8 cellular contexts compared by ENCODE assay signal in the genomic region with DNA sequence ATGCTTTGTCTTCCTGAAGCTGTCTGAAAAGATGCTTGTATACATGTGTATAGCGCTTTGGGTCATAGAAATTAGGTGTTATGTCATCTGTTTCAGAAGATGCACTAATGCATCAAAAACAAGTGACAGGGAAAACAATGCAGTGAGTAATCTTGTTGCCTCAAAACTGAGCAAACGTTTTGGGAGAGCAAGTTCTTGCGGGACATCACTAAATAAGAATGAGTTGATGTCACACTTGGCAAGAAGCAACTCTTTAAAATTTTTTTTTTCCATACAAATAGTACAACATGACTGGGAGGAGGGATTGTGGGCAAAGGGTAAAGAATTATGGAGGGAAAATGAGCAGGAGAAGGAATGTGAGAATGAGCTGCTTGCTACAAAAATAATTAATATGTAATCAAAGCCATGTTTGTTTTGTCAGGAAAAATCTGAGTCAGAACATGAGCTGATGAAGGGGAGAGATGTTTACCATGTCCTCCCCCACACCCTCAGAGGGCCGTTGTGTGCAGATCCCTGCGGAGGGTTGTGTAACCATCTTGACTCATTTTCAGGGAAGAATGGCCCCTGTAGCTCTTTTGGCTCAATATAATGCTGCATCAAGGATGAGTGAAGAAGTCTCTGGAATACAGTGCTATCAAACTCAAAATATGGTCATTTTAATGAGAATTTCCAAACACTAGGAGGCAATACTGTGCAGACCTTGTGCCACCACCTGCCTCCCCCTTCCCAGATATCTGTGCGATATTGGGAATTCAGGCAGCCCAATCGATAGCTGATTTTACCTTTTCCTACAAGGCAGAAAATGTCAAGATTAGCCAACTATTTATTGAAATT. TPM values are rescaled to one million over a fixed set of nuclear protein-coding genes. Genes with fewer than 3 reads are reported as not detected.
A peak's percentile ranks its signal among the peaks of the same experiment; 100 is the strongest.
DNase-seq lines count a peak whose midpoint lies in the region; ATAC-seq, FAIRE-seq and TF ChIP-seq lines count a peak whose summit lies in the region.

No MANE protein-coding gene starts in this region.

- H3K27me3 Mint-ChIP-seq in MCF 10A (ENCODE audit: insufficient read depth, unreplicated experiment) = no peaks in the 10 kb centered on the region

- TF ChIP-seq RAD21 in Ishikawa (IDR thresholded peaks at IDR 0.05; ENCODE audit: low read depth) = peak; percentile 39

- TF ChIP-seq CTCF in 22Rv1 (IDR thresholded peaks at IDR 0.05) = peak; percentile 54
- TF ChIP-seq CTCF in MCF 10A (IDR thresholded peaks at IDR 0.05; ENCODE audit: unreplicated experiment) = no peak

- peak overlapping the region; percentile 34 for H3K4me3 Mint-ChIP-seq in MCF 10A (ENCODE audit: unreplicated experiment)

- peak overlapping the region; percentile 95 for H3K27ac ChIP-seq in 22Rv1

- no peak for ATAC-seq in GM19467 (IDR thresholded peaks at IDR 0.05; ENCODE audit: unreplicated experiment)
- no peak for ATAC-seq in HG03196 (IDR thresholded peaks at IDR 0.05; ENCODE audit: unreplicated experiment)
- ATAC-seq in GM18873 (IDR thresholded peaks at IDR 0.05; ENCODE audit: low FRiP score, unreplicated experiment) = no peak

- H3K9me3 Mint-ChIP-seq in MCF 10A (ENCODE audit: unreplicated experiment) = no peaks in the 10 kb centered on the region

- CTCF ChIA-PET in MCF 10A (lab: Yijun Ruan, JAX) = interaction anchor here (0.6 to 1.7 kb wide), 20 partner anchors 9 to 338 kb away, joined by 3 to 7 read pairs (median 4); no protein-coding TSS in a partner anchor

- peak overlapping the region; percentile 21 for H3K27ac Mint-ChIP-seq in MCF 10A (ENCODE audit: low read depth, unreplicated experiment)

- intact Hi-C loops in MCF 10A (cut with micrococcal nuclease) = loop anchor here (1.0 to 5.0 kb wide), 2 partner anchors 34 to 163 kb away; no protein-coding TSS in a partner anchor

- DNase-seq in MCF 10A (ENCODE audit: unreplicated experiment) = peak; percentile 97
- DNase-seq in lung microvascular endothelial cell (ENCODE audit: low read depth in 2 of 2) = peak; percentile 23 to 94
- no peak for DNase-seq in frontal cortex (ENCODE audit: low spot score in 2 of 2)

- no peak; the same call in 1 of the 2 replicates for TF ChIP-seq EP300 in Ishikawa (IDR thresholded peaks at IDR 0.05; ENCODE audit: borderline replicate concordance)

- H3K4me1 Mint-ChIP-seq in MCF 10A (ENCODE audit: insufficient read depth, unreplicated experiment) = peaks cover 18% of the 10 kb centered on the region

- POLR2A ChIA-PET in MCF 10A (lab: Yijun Ruan, JAX) = interaction anchor here (0.6 to 4.2 kb wide), 25 partner anchors 8 to 323 kb away, joined by 3 to 33 read pairs (median 5); a partner anchor contains a TSS

- no TSS peak for BruUV-seq in MCF 10A (replicated peaks; lab: Mats Ljungman, UMichigan)

- H3K36me3 Mint-ChIP-seq in MCF 10A (ENCODE audit: insufficient read depth, unreplicated experiment) = no peaks in the 10 kb centered on the region

- FAIRE-seq in frontal cortex (lab: Jason Lieb, UNC) = no peak

TF ChIP-seq in Ishikawa, 13 proteins besides CTCF, POLR2A, EP300 and RAD21:
- TF ChIP-seq YY1 (IDR thresholded peaks at IDR 0.05; ENCODE audit: low read depth) (no peak; the same call in 1 of the 2 replicates), FOXM1 (IDR thresholded peaks at IDR 0.05; ENCODE audit: borderline replicate concordance, low read depth) (no peak), CREB1 (IDR thresholded peaks at IDR 0.05; ENCODE audit: low read depth) (no peak), CEBPB (IDR thresholded peaks at IDR 0.05) (peak; percentile 69), TAF1 (IDR thresholded peaks at IDR 0.05; ENCODE audit: low read depth) (no peak), TEAD4 (IDR thresholded peaks at IDR 0.05) (peak; percentile 63), NFIC (IDR thresholded peaks at IDR 0.05) (peak; percentile 76), TCF12 (IDR thresholded peaks at IDR 0.05; ENCODE audit: low read depth) (0 out of 2 replicates have a peak, but pooled peaks have one; percentile 14), EGR1 (IDR thresholded peaks at IDR 0.05) (no peak), ZBTB7A (IDR thresholded peaks at IDR 0.05; ENCODE audit: low read depth) (no peak)
- TF ChIP-seq, protein P1, sequence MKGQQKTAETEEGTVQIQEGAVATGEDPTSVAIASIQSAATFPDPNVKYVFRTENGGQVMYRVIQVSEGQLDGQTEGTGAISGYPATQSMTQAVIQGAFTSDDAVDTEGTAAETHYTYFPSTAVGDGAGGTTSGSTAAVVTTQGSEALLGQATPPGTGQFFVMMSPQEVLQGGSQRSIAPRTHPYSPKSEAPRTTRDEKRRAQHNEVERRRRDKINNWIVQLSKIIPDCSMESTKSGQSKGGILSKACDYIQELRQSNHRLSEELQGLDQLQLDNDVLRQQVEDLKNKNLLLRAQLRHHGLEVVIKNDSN (IDR thresholded peaks at IDR 0.05) = no peak
- TF ChIP-seq, protein P2, sequence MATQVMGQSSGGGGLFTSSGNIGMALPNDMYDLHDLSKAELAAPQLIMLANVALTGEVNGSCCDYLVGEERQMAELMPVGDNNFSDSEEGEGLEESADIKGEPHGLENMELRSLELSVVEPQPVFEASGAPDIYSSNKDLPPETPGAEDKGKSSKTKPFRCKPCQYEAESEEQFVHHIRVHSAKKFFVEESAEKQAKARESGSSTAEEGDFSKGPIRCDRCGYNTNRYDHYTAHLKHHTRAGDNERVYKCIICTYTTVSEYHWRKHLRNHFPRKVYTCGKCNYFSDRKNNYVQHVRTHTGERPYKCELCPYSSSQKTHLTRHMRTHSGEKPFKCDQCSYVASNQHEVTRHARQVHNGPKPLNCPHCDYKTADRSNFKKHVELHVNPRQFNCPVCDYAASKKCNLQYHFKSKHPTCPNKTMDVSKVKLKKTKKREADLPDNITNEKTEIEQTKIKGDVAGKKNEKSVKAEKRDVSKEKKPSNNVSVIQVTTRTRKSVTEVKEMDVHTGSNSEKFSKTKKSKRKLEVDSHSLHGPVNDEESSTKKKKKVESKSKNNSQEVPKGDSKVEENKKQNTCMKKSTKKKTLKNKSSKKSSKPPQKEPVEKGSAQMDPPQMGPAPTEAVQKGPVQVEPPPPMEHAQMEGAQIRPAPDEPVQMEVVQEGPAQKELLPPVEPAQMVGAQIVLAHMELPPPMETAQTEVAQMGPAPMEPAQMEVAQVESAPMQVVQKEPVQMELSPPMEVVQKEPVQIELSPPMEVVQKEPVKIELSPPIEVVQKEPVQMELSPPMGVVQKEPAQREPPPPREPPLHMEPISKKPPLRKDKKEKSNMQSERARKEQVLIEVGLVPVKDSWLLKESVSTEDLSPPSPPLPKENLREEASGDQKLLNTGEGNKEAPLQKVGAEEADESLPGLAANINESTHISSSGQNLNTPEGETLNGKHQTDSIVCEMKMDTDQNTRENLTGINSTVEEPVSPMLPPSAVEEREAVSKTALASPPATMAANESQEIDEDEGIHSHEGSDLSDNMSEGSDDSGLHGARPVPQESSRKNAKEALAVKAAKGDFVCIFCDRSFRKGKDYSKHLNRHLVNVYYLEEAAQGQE (IDR thresholded peaks at IDR 0.05; ENCODE audit: low read depth) = no peak
- TF ChIP-seq, protein P3, sequence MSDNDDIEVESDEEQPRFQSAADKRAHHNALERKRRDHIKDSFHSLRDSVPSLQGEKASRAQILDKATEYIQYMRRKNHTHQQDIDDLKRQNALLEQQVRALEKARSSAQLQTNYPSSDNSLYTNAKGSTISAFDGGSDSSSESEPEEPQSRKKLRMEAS (IDR thresholded peaks at IDR 0.05) = no peak

RNA-seq across cellular contexts. Expression of a gene that starts 41.4 kb away (rescaled TPM):
- total RNA-seq in MCF 10A (2022) (11.0 and 15.3 TPM in 2 replicates), lung microvascular endothelial cell (2.2 and 4.0 TPM in 2 replicates), frontal cortex (19.2 TPM)

RNA-seq across cellular contexts. Expression of a gene that starts 48.2 kb away (rescaled TPM):
- 9.9 and 10.1 TPM in 2 replicates for total RNA-seq in MCF 10A (2022)
- 5.0 and 5.4 TPM in 2 replicates for total RNA-seq in lung microvascular endothelial cell
- total RNA-seq in frontal cortex = 2.4 TPM

Comparison
In these comparisons a context has a peak if more than half of its experiments do, and no peak if none do; other contexts are left out.
1. DNase-seq: peak in MCF 10A (single experiment) and lung microvascular endothelial cell (2 of 2); none in frontal cortex (0 of 2).